ENCODE assay signal across 23 cellular contexts in genomic region chr18:35875566-35875965, GRCh38.
"Had no signal": no experiment of that assay in that cellular context is flagged by ENCODE, and none has a peak within 500 bp of the region (broad histone marks: within the 10 kb centered on the region; RNA-seq: fewer than 3 reads in every experiment).

No MANE protein-coding gene starts in this region.

- H3K27me3 Mint-ChIP-seq: activated CD4-positive, alpha-beta T cell treated with anti-CD3 and anti-CD28 coated beads for 36 hours had no signal

- H3K27ac Mint-ChIP-seq: activated CD4-positive, alpha-beta T cell treated with anti-CD3 and anti-CD28 coated beads for 36 hours; activated naive CD8-positive, alpha-beta T cell treated with anti-CD3 and anti-CD28 coated beads for 36 hours; activated T-helper 1 cell treated with anti-CD3 and anti-CD28 coated beads, Interleukin-12 subunit alpha, Interleukin-12 subunit beta, Interleukin-2, Interleukin-4 antibody, amounts not matched to agents 30 ng/mL and 10 ng/mL and 1 ng/mL, durations not matched to agents 14 hours and 24 hours and 36 hours; natural killer cell treated with Interleukin-12 subunit alpha and Interleukin-12 subunit beta and Interleukin-15 and Interleukin-18, amount 100 ng/mL, for 72 hours; stimulated activated effector memory CD8-positive, alpha-beta T cell treated with anti-CD3 and anti-CD28 coated beads, Interleukin-12 subunit alpha, Interleukin-12 subunit beta, amount 100 ng/mL, for 72 hours; T-helper 2 cell treated with Interferon-gamma antibody and Interleukin-4, amounts not matched to agents 5 μg/mL and 100 μg/mL, for 36 hours; type B pancreatic cell; WTC11 had no signal

- DNase-seq: activated CD4-positive, alpha-beta T cell treated with anti-CD3 and anti-CD28 coated beads for 36 hours; activated CD4-positive, alpha-beta T cell treated with anti-CD3 and anti-CD28 coated beads, Interleukin-2, amount 50 U/mL, for 48 hours; activated naive CD8-positive, alpha-beta T cell treated with anti-CD3 and anti-CD28 coated beads for 36 hours; activated T-cell treated with anti-CD3 and anti-CD28 coated beads for 4 hours; amniotic stem cell; central memory CD4-positive, alpha-beta T cell; left cardiac atrium; right lobe of liver; small intestine; stimulated activated CD4-positive, alpha-beta T cell treated with anti-CD3 and anti-CD28 coated beads, Interleukin-4, amount 100 ng/mL, for 24 hours; testis had no signal

- H3K4me1 ChIP-seq: parathyroid adenoma, right lobe of liver, testis had no signal

- H3K9me3 ChIP-seq: esophagus muscularis mucosa, neutrophil, right lobe of liver, testis had no signal

- H3K4me1 Mint-ChIP-seq: activated CD4-positive, alpha-beta T cell treated with anti-CD3 and anti-CD28 coated beads for 36 hours; activated naive CD8-positive, alpha-beta T cell treated with anti-CD3 and anti-CD28 coated beads for 36 hours; stimulated activated effector memory CD8-positive, alpha-beta T cell treated with anti-CD3 and anti-CD28 coated beads, Interleukin-12 subunit alpha, Interleukin-12 subunit beta, amount 100 ng/mL, for 72 hours had no signal

- FAIRE-seq: colon, endometrium, small intestine, TTC549 had no signal

- H3K4me3 Mint-ChIP-seq: activated CD4-positive, alpha-beta T cell treated with anti-CD3 and anti-CD28 coated beads for 36 hours; activated naive CD8-positive, alpha-beta T cell treated with anti-CD3 and anti-CD28 coated beads for 36 hours; activated T-helper 1 cell treated with anti-CD3 and anti-CD28 coated beads, Interleukin-12 subunit alpha, Interleukin-12 subunit beta, Interleukin-2, Interleukin-4 antibody, amounts not matched to agents 30 ng/mL and 10 ng/mL and 1 ng/mL, durations not matched to agents 14 hours and 24 hours and 36 hours; natural killer cell treated with Interleukin-12 subunit alpha and Interleukin-12 subunit beta and Interleukin-15 and Interleukin-18, amount 100 ng/mL, for 72 hours; stimulated activated effector memory CD8-positive, alpha-beta T cell treated with anti-CD3 and anti-CD28 coated beads, Interleukin-12 subunit alpha, Interleukin-12 subunit beta, amount 100 ng/mL, for 72 hours; T-helper 2 cell treated with Interferon-gamma antibody and Interleukin-4, amounts not matched to agents 5 μg/mL and 100 μg/mL, for 36 hours; type B pancreatic cell; WTC11 had no signal

- H3K27ac ChIP-seq: esophagus muscularis mucosa, neutrophil, parathyroid adenoma, right lobe of liver, testis had no signal

- ATAC-seq: activated CD4-positive, alpha-beta T cell treated with anti-CD3 and anti-CD28 coated beads for 36 hours; left cardiac atrium; natural killer cell treated with Interleukin-12 subunit alpha and Interleukin-12 subunit beta and Interleukin-15 and Interleukin-18, amount 100 ng/mL, for 72 hours; right lobe of liver; WTC11 had no signal

- H3K4me3 ChIP-seq: esophagus muscularis mucosa, right lobe of liver, testis had no signal

- H3K36me3 ChIP-seq: esophagus muscularis mucosa, neutrophil, right lobe of liver had no signal

- H3K27me3 ChIP-seq: esophagus muscularis mucosa, neutrophil, right lobe of liver, testis had no signal

- H3K36me3 Mint-ChIP-seq: activated naive CD8-positive, alpha-beta T cell treated with anti-CD3 and anti-CD28 coated beads for 36 hours; natural killer cell treated with Interleukin-12 subunit alpha and Interleukin-12 subunit beta and Interleukin-15 and Interleukin-18, amount 100 ng/mL, for 72 hours; stimulated activated effector memory CD8-positive, alpha-beta T cell treated with anti-CD3 and anti-CD28 coated beads, Interleukin-12 subunit alpha, Interleukin-12 subunit beta, amount 100 ng/mL, for 72 hours; type B pancreatic cell; WTC11 had no signal

- H3K9me3 Mint-ChIP-seq: activated naive CD8-positive, alpha-beta T cell treated with anti-CD3 and anti-CD28 coated beads for 36 hours; activated T-helper 1 cell treated with anti-CD3 and anti-CD28 coated beads, Interleukin-12 subunit alpha, Interleukin-12 subunit beta, Interleukin-2, Interleukin-4 antibody, amounts not matched to agents 30 ng/mL and 10 ng/mL and 1 ng/mL, durations not matched to agents 14 hours and 24 hours and 36 hours; stimulated activated effector memory CD8-positive, alpha-beta T cell treated with anti-CD3 and anti-CD28 coated beads, Interleukin-12 subunit alpha, Interleukin-12 subunit beta, amount 100 ng/mL, for 72 hours; T-helper 2 cell treated with Interferon-gamma antibody and Interleukin-4, amounts not matched to agents 5 μg/mL and 100 μg/mL, for 36 hours; WTC11 had no signal
